Comparison of ENCODE assay signal across 26 cellular contexts in genomic region chr12:21471294-21471693, GRCh38. TPM values are rescaled to one million over a fixed set of nuclear protein-coding genes. Genes with fewer than 3 reads are reported as not detected.
DNase-seq lines count a peak whose midpoint lies in the region; ATAC-seq and TF ChIP-seq lines count a peak whose summit lies in the region.
"Had no signal": no experiment of that assay in that cellular context is flagged by ENCODE, and none has a peak within 500 bp of the region (broad histone marks: within the 10 kb centered on the region; RNA-seq: fewer than 3 reads in every experiment).

No MANE protein-coding gene starts in this region.

- TF ChIP-seq CTCF in natural killer cell (IDR thresholded peaks at IDR 0.05) (no peak), progenitor cell of endocrine pancreas (IDR thresholded peaks at IDR 0.05; ENCODE audit: unreplicated experiment) (no peak), Caco-2 (IDR thresholded peaks at IDR 0.05; ENCODE audit: insufficient read depth in 1 of 2, low read depth in 1 of 2, low read length in 1 of 2, severe bottlenecking in 1 of 2, unreplicated experiment in 1 of 2) (no peak)

- no peak for DNase-seq in activated CD4-positive, alpha-beta T cell treated with anti-CD3 and anti-CD28 coated beads, Interleukin-2, amount 10 ng/mL, durations not matched to agents 24 days and 14 days
- DNase-seq in activated CD4-positive, alpha-beta T cell treated with anti-CD3 and anti-CD28 coated beads for 36 hours, result no peak
- DNase-seq in natural killer cell (no peak), progenitor cell of endocrine pancreas (ENCODE audit: low spot score, unreplicated experiment) (no peak), NCI-H526 treated with DMSO at 0.1 percent for 48 hours (lab: John Stamatoyannopoulos, UW) (no peak), Caco-2 (no peak)
- DNase-seq in natural killer cell treated with Interleukin-12 subunit alpha and Interleukin-12 subunit beta and Interleukin-15 and Interleukin-18, amount 100 ng/mL, for 72 hours (ENCODE audit: low spot score), result no peak
- DNase-seq in activated CD4-positive, alpha-beta memory T cell treated with anti-CD3 and anti-CD28 coated beads, Interleukin-2, amount 10 ng/mL, durations not matched to agents 7 days and 5 days, result no peak
- DNase-seq: 8988T, AML-193, C1 segment of cervical spinal cord, DMS79, GM23248, H9, HFFc6, MG63, NCI-H1092, NCI-H1436, NCI-H187 treated with DMSO at 0.1 percent for 48 hours, NCI-H2171, NCI-H524 treated with DMSO at 0.1 percent for 48 hours, OCI-M1, SJCRH30 had no signal

- H3K27ac Mint-ChIP-seq in activated CD4-positive, alpha-beta T cell treated with anti-CD3 and anti-CD28 coated beads, Interleukin-2, amount 10 ng/mL, durations not matched to agents 24 days and 14 days, result peak overlapping the region; percentile 36
- H3K27ac Mint-ChIP-seq in activated CD4-positive, alpha-beta T cell treated with anti-CD3 and anti-CD28 coated beads for 36 hours, result no peak overlapping the region
- H3K27ac Mint-ChIP-seq in natural killer cell, result peak overlapping the region; percentile 22 to 29
- no peak overlapping the region for H3K27ac Mint-ChIP-seq in natural killer cell treated with Interleukin-12 subunit alpha and Interleukin-12 subunit beta and Interleukin-15 and Interleukin-18, amount 100 ng/mL, for 72 hours
- peak overlapping the region; percentile 41 for H3K27ac Mint-ChIP-seq in activated CD4-positive, alpha-beta memory T cell treated with anti-CD3 and anti-CD28 coated beads, Interleukin-2, amount 10 ng/mL, durations not matched to agents 7 days and 5 days
- H3K27ac Mint-ChIP-seq in progenitor cell of endocrine pancreas, result peak overlapping the region; percentile 2
- no peak overlapping the region for H3K27ac Mint-ChIP-seq in Caco-2 (ENCODE audit: unreplicated experiment)
- H3K27ac Mint-ChIP-seq: H9, HFFc6 had no signal

- H3K27me3 ChIP-seq in Caco-2 (replicated peaks; ENCODE audit: control insufficient read depth, insufficient read depth, low read length), result no peaks in the 10 kb centered on the region
- H3K27me3 ChIP-seq: MG63, SJCRH30 had no signal

- H3K36me3 ChIP-seq in Caco-2 (ENCODE audit: control insufficient read depth, insufficient read depth, low read length), result no peaks in the 10 kb centered on the region

- no TSS peak for BruUV-seq in Caco-2 (replicated peaks; lab: Mats Ljungman, UMichigan)

- POLR2A ChIA-PET in activated CD4-positive, alpha-beta T cell treated with anti-CD3 and anti-CD28 coated beads for 36 hours (lab: Charles Lee), result no interaction called here
- POLR2A ChIA-PET in activated CD4-positive, alpha-beta memory T cell treated with anti-CD3 and anti-CD28 coated beads, Interleukin-2, amount 10 ng/mL, durations not matched to agents 7 days and 5 days (lab: Charles Lee), result interaction anchor here (1.7 kb wide), 1 partner anchor 30 kb away, joined by 4 read pairs; the partner anchor contains the start of genes GOLT1B and RECQL
- POLR2A ChIA-PET in Caco-2 (lab: Charles Lee), result no interaction called here

- no peak overlapping the region for H3K4me3 ChIP-seq in Caco-2 (ENCODE audit: low read depth, low read length)
- H3K4me3 ChIP-seq: GM23248, K562, MG63, SJCRH30 had no signal

- peaks cover 12% of the 10 kb centered on the region for H3K4me1 Mint-ChIP-seq in activated CD4-positive, alpha-beta T cell treated with anti-CD3 and anti-CD28 coated beads, Interleukin-2, amount 10 ng/mL, durations not matched to agents 24 days and 14 days
- H3K4me1 Mint-ChIP-seq in activated CD4-positive, alpha-beta T cell treated with anti-CD3 and anti-CD28 coated beads for 36 hours, result peaks cover 9% of the 10 kb centered on the region
- H3K4me1 Mint-ChIP-seq in natural killer cell (peaks cover 4 to 5% of the 10 kb centered on the region in 2 donors), progenitor cell of endocrine pancreas (ENCODE audit: low read depth) (peaks cover 8% of the 10 kb centered on the region), Caco-2 (ENCODE audit: low read depth, unreplicated experiment) (no peaks in the 10 kb centered on the region)
- peaks cover 0 to 4% of the 10 kb centered on the region in 2 donors for H3K4me1 Mint-ChIP-seq in natural killer cell treated with Interleukin-12 subunit alpha and Interleukin-12 subunit beta and Interleukin-15 and Interleukin-18, amount 100 ng/mL, for 72 hours (ENCODE audit: low read depth in 2 of 2)
- peaks cover 7% of the 10 kb centered on the region for H3K4me1 Mint-ChIP-seq in activated CD4-positive, alpha-beta memory T cell treated with anti-CD3 and anti-CD28 coated beads, Interleukin-2, amount 10 ng/mL, durations not matched to agents 7 days and 5 days
- H3K4me1 Mint-ChIP-seq: H9 had no signal

- peaks cover 4% of the 10 kb centered on the region for H3K9me3 Mint-ChIP-seq in activated CD4-positive, alpha-beta T cell treated with anti-CD3 and anti-CD28 coated beads, Interleukin-2, amount 10 ng/mL, durations not matched to agents 24 days and 14 days
- no peaks in the 10 kb centered on the region for H3K9me3 Mint-ChIP-seq in activated CD4-positive, alpha-beta T cell treated with anti-CD3 and anti-CD28 coated beads for 36 hours (ENCODE audit: low read depth)
- H3K9me3 Mint-ChIP-seq in natural killer cell (no peaks in the 10 kb centered on the region), progenitor cell of endocrine pancreas (ENCODE audit: low read depth) (no peaks in the 10 kb centered on the region), Caco-2 (ENCODE audit: unreplicated experiment) (no peaks in the 10 kb centered on the region)
- H3K9me3 Mint-ChIP-seq in natural killer cell treated with Interleukin-12 subunit alpha and Interleukin-12 subunit beta and Interleukin-15 and Interleukin-18, amount 100 ng/mL, for 72 hours, result no peaks in the 10 kb centered on the region
- no peaks in the 10 kb centered on the region for H3K9me3 Mint-ChIP-seq in activated CD4-positive, alpha-beta memory T cell treated with anti-CD3 and anti-CD28 coated beads, Interleukin-2, amount 10 ng/mL, durations not matched to agents 7 days and 5 days
- H3K9me3 Mint-ChIP-seq: H9, HFFc6 had no signal

- no peaks in the 10 kb centered on the region for H3K9me3 ChIP-seq in Caco-2
- H3K9me3 ChIP-seq: MG63, SJCRH30 had no signal

- intact Hi-C loops in activated CD4-positive, alpha-beta T cell treated with anti-CD3 and anti-CD28 coated beads, Interleukin-2, amount 10 ng/mL, durations not matched to agents 24 days and 14 days (cut with micrococcal nuclease), result no loop called here
- intact Hi-C loops in activated CD4-positive, alpha-beta T cell treated with anti-CD3 and anti-CD28 coated beads for 36 hours (cut with DNase I, micrococcal nuclease), result no loop called here
- intact Hi-C loops in natural killer cell (cut with micrococcal nuclease), result no loop called here
- intact Hi-C loops in Caco-2 (cut with micrococcal nuclease; ENCODE audit: unreplicated experiment), result no loop called here

- peaks cover 57% of the 10 kb centered on the region for H3K36me3 Mint-ChIP-seq in activated CD4-positive, alpha-beta T cell treated with anti-CD3 and anti-CD28 coated beads, Interleukin-2, amount 10 ng/mL, durations not matched to agents 24 days and 14 days (ENCODE audit: low read depth)
- H3K36me3 Mint-ChIP-seq in activated CD4-positive, alpha-beta T cell treated with anti-CD3 and anti-CD28 coated beads for 36 hours (ENCODE audit: low read depth), result peaks cover 48% of the 10 kb centered on the region
- peaks cover 12% of the 10 kb centered on the region for H3K36me3 Mint-ChIP-seq in natural killer cell
- H3K36me3 Mint-ChIP-seq in natural killer cell treated with Interleukin-12 subunit alpha and Interleukin-12 subunit beta and Interleukin-15 and Interleukin-18, amount 100 ng/mL, for 72 hours, result peaks cover 13% of the 10 kb centered on the region
- H3K36me3 Mint-ChIP-seq in activated CD4-positive, alpha-beta memory T cell treated with anti-CD3 and anti-CD28 coated beads, Interleukin-2, amount 10 ng/mL, durations not matched to agents 7 days and 5 days (ENCODE audit: low read depth), result peaks cover 73% of the 10 kb centered on the region
- H3K36me3 Mint-ChIP-seq in progenitor cell of endocrine pancreas (ENCODE audit: insufficient read depth), result peaks cover 37% of the 10 kb centered on the region
- peaks cover 46% of the 10 kb centered on the region for H3K36me3 Mint-ChIP-seq in Caco-2 (ENCODE audit: insufficient read depth, unreplicated experiment)

- no peak for ATAC-seq in activated CD4-positive, alpha-beta T cell treated with anti-CD3 and anti-CD28 coated beads for 36 hours
- no peak for ATAC-seq in natural killer cell
- ATAC-seq in natural killer cell treated with Interleukin-12 subunit alpha and Interleukin-12 subunit beta and Interleukin-15 and Interleukin-18, amount 100 ng/mL, for 72 hours, result no peak
- ATAC-seq: HepG2, K562 had no signal

- CTCF ChIA-PET in activated CD4-positive, alpha-beta T cell treated with anti-CD3 and anti-CD28 coated beads for 36 hours (lab: Charles Lee), result no interaction called here
- CTCF ChIA-PET in activated CD4-positive, alpha-beta memory T cell treated with anti-CD3 and anti-CD28 coated beads, Interleukin-2, amount 10 ng/mL, durations not matched to agents 7 days and 5 days (lab: Charles Lee), result no interaction called here
- CTCF ChIA-PET in Caco-2 (lab: Charles Lee), result no interaction called here

- H3K4me1 ChIP-seq in Caco-2, result no peaks in the 10 kb centered on the region; the same call in 1 of the 2 replicates
- H3K4me1 ChIP-seq: SJCRH30 had no signal

- H3K4me3 Mint-ChIP-seq in activated CD4-positive, alpha-beta T cell treated with anti-CD3 and anti-CD28 coated beads, Interleukin-2, amount 10 ng/mL, durations not matched to agents 24 days and 14 days, result no peak overlapping the region
- H3K4me3 Mint-ChIP-seq in activated CD4-positive, alpha-beta T cell treated with anti-CD3 and anti-CD28 coated beads for 36 hours, result no peak overlapping the region
- H3K4me3 Mint-ChIP-seq in natural killer cell (no peak overlapping the region), progenitor cell of endocrine pancreas (ENCODE audit: low read depth) (no peak overlapping the region), Caco-2 (ENCODE audit: unreplicated experiment) (no peak overlapping the region)
- no peak overlapping the region for H3K4me3 Mint-ChIP-seq in natural killer cell treated with Interleukin-12 subunit alpha and Interleukin-12 subunit beta and Interleukin-15 and Interleukin-18, amount 100 ng/mL, for 72 hours
- H3K4me3 Mint-ChIP-seq in activated CD4-positive, alpha-beta memory T cell treated with anti-CD3 and anti-CD28 coated beads, Interleukin-2, amount 10 ng/mL, durations not matched to agents 7 days and 5 days, result no peak overlapping the region
- H3K4me3 Mint-ChIP-seq: H9, HFFc6 had no signal

- no peaks in the 10 kb centered on the region for H3K27me3 Mint-ChIP-seq in activated CD4-positive, alpha-beta T cell treated with anti-CD3 and anti-CD28 coated beads, Interleukin-2, amount 10 ng/mL, durations not matched to agents 24 days and 14 days
- H3K27me3 Mint-ChIP-seq in activated CD4-positive, alpha-beta T cell treated with anti-CD3 and anti-CD28 coated beads for 36 hours, result no peaks in the 10 kb centered on the region
- H3K27me3 Mint-ChIP-seq in natural killer cell (ENCODE audit: low read depth in 2 of 2), result no peaks in the 10 kb centered on the region
- no peaks in the 10 kb centered on the region for H3K27me3 Mint-ChIP-seq in natural killer cell treated with Interleukin-12 subunit alpha and Interleukin-12 subunit beta and Interleukin-15 and Interleukin-18, amount 100 ng/mL, for 72 hours
- no peaks in the 10 kb centered on the region for H3K27me3 Mint-ChIP-seq in activated CD4-positive, alpha-beta memory T cell treated with anti-CD3 and anti-CD28 coated beads, Interleukin-2, amount 10 ng/mL, durations not matched to agents 7 days and 5 days
- no peaks in the 10 kb centered on the region for H3K27me3 Mint-ChIP-seq in progenitor cell of endocrine pancreas
- no peaks in the 10 kb centered on the region for H3K27me3 Mint-ChIP-seq in Caco-2 (ENCODE audit: insufficient read depth, unreplicated experiment)

RNA-seq across cellular contexts. Expression of gene RECQL, which starts 30.1 kb away (rescaled TPM):
- 61.9 and 64.9 TPM in 2 replicates for total RNA-seq in activated CD4-positive, alpha-beta T cell treated with anti-CD3 and anti-CD28 coated beads, Interleukin-2, amount 10 ng/mL, durations not matched to agents 24 days and 14 days
- total RNA-seq in activated CD4-positive, alpha-beta T cell treated with anti-CD3 and anti-CD28 coated beads for 36 hours, result 10 to 100 TPM; 64.4 to 92.8 TPM
- total RNA-seq in natural killer cell, result 10 to 100 TPM; 39.4 to 46.8 (median 40.1) TPM
- 10 to 100 TPM; 67.3 to 83.3 TPM for total RNA-seq in natural killer cell treated with Interleukin-12 subunit alpha and Interleukin-12 subunit beta and Interleukin-15 and Interleukin-18, amount 100 ng/mL, for 72 hours
- 100 to 1,000 TPM in 1 of 2 experiments, 10 to 100 TPM in 1; 87.6 to 100 TPM for total RNA-seq in activated CD4-positive, alpha-beta memory T cell treated with anti-CD3 and anti-CD28 coated beads, Interleukin-2, amount 10 ng/mL, durations not matched to agents 7 days and 5 days
- total RNA-seq in progenitor cell of endocrine pancreas, result 36.6 and 37.7 TPM in 2 replicates
- 50.7 and 55.3 TPM in 2 replicates for total RNA-seq in Caco-2 (2022)

RNA-seq across cellular contexts. Expression of gene GOLT1B, which starts 30.3 kb away (rescaled TPM):
- 41.1 and 42.9 TPM in 2 replicates for total RNA-seq in activated CD4-positive, alpha-beta T cell treated with anti-CD3 and anti-CD28 coated beads, Interleukin-2, amount 10 ng/mL, durations not matched to agents 24 days and 14 days
- 10 to 100 TPM; 25.6 to 31.2 TPM for total RNA-seq in activated CD4-positive, alpha-beta T cell treated with anti-CD3 and anti-CD28 coated beads for 36 hours
- total RNA-seq in natural killer cell (10 to 100 TPM; 30.9 to 38.0 (median 33.1) TPM), progenitor cell of endocrine pancreas (41.1 and 49.3 TPM in 2 replicates), Caco-2 (2022) (75.9 and 81.7 TPM in 2 replicates)
- total RNA-seq in natural killer cell treated with Interleukin-12 subunit alpha and Interleukin-12 subunit beta and Interleukin-15 and Interleukin-18, amount 100 ng/mL, for 72 hours, result 10 to 100 TPM; 50.6 to 55.9 TPM
- 10 to 100 TPM; 44.1 to 57.5 TPM for total RNA-seq in activated CD4-positive, alpha-beta memory T cell treated with anti-CD3 and anti-CD28 coated beads, Interleukin-2, amount 10 ng/mL, durations not matched to agents 7 days and 5 days

RNA-seq across cellular contexts. Expression of gene PYROXD1, which starts 33.8 kb away (rescaled TPM):
- 32.7 and 36.7 TPM in 2 replicates for total RNA-seq in activated CD4-positive, alpha-beta T cell treated with anti-CD3 and anti-CD28 coated beads, Interleukin-2, amount 10 ng/mL, durations not matched to agents 24 days and 14 days
- 10 to 100 TPM; 27.4 to 34.6 TPM for total RNA-seq in activated CD4-positive, alpha-beta T cell treated with anti-CD3 and anti-CD28 coated beads for 36 hours
- total RNA-seq in natural killer cell (10 to 100 TPM; 44.2 to 64.7 (median 46.8) TPM), progenitor cell of endocrine pancreas (16.8 and 17.7 TPM in 2 replicates), Caco-2 (2022) (16.7 and 17.7 TPM in 2 replicates)
- 10 to 100 TPM; 32.2 to 43.2 TPM for total RNA-seq in natural killer cell treated with Interleukin-12 subunit alpha and Interleukin-12 subunit beta and Interleukin-15 and Interleukin-18, amount 100 ng/mL, for 72 hours
- total RNA-seq in activated CD4-positive, alpha-beta memory T cell treated with anti-CD3 and anti-CD28 coated beads, Interleukin-2, amount 10 ng/mL, durations not matched to agents 7 days and 5 days, result 10 to 100 TPM; 32.8 to 35.8 TPM

RNA-seq across cellular contexts. Expression of gene SPX, which starts 54.8 kb away (rescaled TPM):
- total RNA-seq in activated CD4-positive, alpha-beta T cell treated with anti-CD3 and anti-CD28 coated beads, Interleukin-2, amount 10 ng/mL, durations not matched to agents 24 days and 14 days, result 0.59 and 1.0 TPM in 2 replicates
- under 1 TPM; 0.16 to 0.61 TPM for total RNA-seq in activated CD4-positive, alpha-beta T cell treated with anti-CD3 and anti-CD28 coated beads for 36 hours
- 1 to 10 TPM in 2 of 3 donors, not detected in 1; 1.2 to 1.4 TPM for total RNA-seq in natural killer cell
- under 1 TPM in 1 of 2 donors, not detected in 1; 0.61 TPM for total RNA-seq in natural killer cell treated with Interleukin-12 subunit alpha and Interleukin-12 subunit beta and Interleukin-15 and Interleukin-18, amount 100 ng/mL, for 72 hours
- 1 to 10 TPM in 1 of 2 experiments, under 1 TPM in 1; 0.88 to 1.1 TPM for total RNA-seq in activated CD4-positive, alpha-beta memory T cell treated with anti-CD3 and anti-CD28 coated beads, Interleukin-2, amount 10 ng/mL, durations not matched to agents 7 days and 5 days
- 2.6 and 2.7 TPM in 2 replicates for total RNA-seq in progenitor cell of endocrine pancreas
- 6.4 and 6.9 TPM in 2 replicates for total RNA-seq in Caco-2 (2022)
- total RNA-seq: HFFc6, HT-29 had no signal

Comparison
In these comparisons a context has a peak if more than half of its experiments do, and no peak if none do; other contexts are left out.
1. H3K27ac Mint-ChIP-seq: peak in activated CD4-positive, alpha-beta T cell treated with anti-CD3 and anti-CD28 coated beads, Interleukin-2, amount 10 ng/mL, durations not matched to agents 24 days and 14 days (single experiment), natural killer cell (2 of 2), activated CD4-positive, alpha-beta memory T cell treated with anti-CD3 and anti-CD28 coated beads, Interleukin-2, amount 10 ng/mL, durations not matched to agents 7 days and 5 days (single experiment) and progenitor cell of endocrine pancreas (single experiment); none in activated CD4-positive, alpha-beta T cell treated with anti-CD3 and anti-CD28 coated beads for 36 hours (single experiment), natural killer cell treated with Interleukin-12 subunit alpha and Interleukin-12 subunit beta and Interleukin-15 and Interleukin-18, amount 100 ng/mL, for 72 hours (0 of 2) and Caco-2 (single experiment).